Comparison of ENCODE assay signal across 8 cellular contexts in genomic region chr16:78045865-78046581, GRCh38. TPM values are rescaled to one million over a fixed set of nuclear protein-coding genes. Genes with fewer than 3 reads are reported as not detected.
DNase-seq lines count a peak whose midpoint lies in the region; ATAC-seq, FAIRE-seq and TF ChIP-seq lines count a peak whose summit lies in the region.

No MANE protein-coding gene starts in this region.

- DNase-seq in AG10803 (ENCODE audit: low read depth) (peak; percentile 49), HTR-8/SVneo (ENCODE audit: insufficient read length, low spot score) (peak; percentile 31), heart right ventricle (peak; percentile 55 to 71), psoas muscle (peak in 1 of 2 donors; percentile 54)
- DNase-seq in activated T-helper 2 cell treated with anti-CD3 and anti-CD28 coated beads, Interferon-gamma antibody, Interleukin-2, Interleukin-4, amounts not matched to agents 10 μg/mL and 5 μg/mL and 100 μg/mL, durations not matched to agents 14 hours and 24 hours and 36 hours (ENCODE audit: low spot score) = peak; percentile 47
- DNase-seq in NK-92 treated with Interleukin-12 subunit alpha and Interleukin-12 subunit beta, amount 100 ng/mL, for 24 hours (lab: John Stamatoyannopoulos, UW) = no peak

- H3K27me3 ChIP-seq in heart right ventricle = peaks cover 0 to 38% (median 10%) of the 10 kb centered on the region in 7 donors
- H3K27me3 ChIP-seq in psoas muscle (ENCODE audit: insufficient read depth in 3 of 3, low read length in 2 of 3) = peaks cover 0 to 14% (median 0%) of the 10 kb centered on the region in 3 donors

- no peaks in the 10 kb centered on the region for H3K4me1 Mint-ChIP-seq in activated T-helper 2 cell treated with anti-CD3 and anti-CD28 coated beads, Interferon-gamma antibody, Interleukin-2, Interleukin-4, amounts not matched to agents 10 μg/mL and 5 μg/mL and 100 μg/mL, durations not matched to agents 14 hours and 24 hours and 36 hours (ENCODE audit: low read depth)

- H3K9me3 Mint-ChIP-seq in activated T-helper 2 cell treated with anti-CD3 and anti-CD28 coated beads, Interferon-gamma antibody, Interleukin-2, Interleukin-4, amounts not matched to agents 10 μg/mL and 5 μg/mL and 100 μg/mL, durations not matched to agents 14 hours and 24 hours and 36 hours = no peaks in the 10 kb centered on the region

- H3K4me3 ChIP-seq in AG10803 (ENCODE audit: low read length) = no peak overlapping the region
- peak overlapping the region in 1 of 10 donors; percentile 22 for H3K4me3 ChIP-seq in heart right ventricle
- H3K4me3 ChIP-seq in psoas muscle = peak overlapping the region; percentile 38

- H3K36me3 ChIP-seq in heart right ventricle (no peaks in the 10 kb centered on the region), psoas muscle (ENCODE audit: insufficient read depth in 1 of 2, low read depth in 1 of 2) (no peaks in the 10 kb centered on the region)

- TF ChIP-seq CTCF in AG10803 (conservative IDR thresholded peaks at IDR 0.05; ENCODE audit: low read length) = no peak
- peak in 1 of 9 donors; percentile 18 for TF ChIP-seq CTCF in heart right ventricle (IDR thresholded peaks at IDR 0.05)
- no peak for TF ChIP-seq CTCF in psoas muscle (IDR thresholded peaks at IDR 0.05)

- ATAC-seq in heart right ventricle (peak; percentile 76 to 98 (median 94)), psoas muscle (peak; percentile 66 to 87 (median 78)), GM21360 (IDR thresholded peaks at IDR 0.05; ENCODE audit: unreplicated experiment) (no peak), GM18517 (IDR thresholded peaks at IDR 0.05; ENCODE audit: unreplicated experiment) (no peak)

- peaks cover 5% of the 10 kb centered on the region for H3K27me3 Mint-ChIP-seq in activated T-helper 2 cell treated with anti-CD3 and anti-CD28 coated beads, Interferon-gamma antibody, Interleukin-2, Interleukin-4, amounts not matched to agents 10 μg/mL and 5 μg/mL and 100 μg/mL, durations not matched to agents 14 hours and 24 hours and 36 hours (ENCODE audit: low read depth)

- H3K27ac Mint-ChIP-seq in activated T-helper 2 cell treated with anti-CD3 and anti-CD28 coated beads, Interferon-gamma antibody, Interleukin-2, Interleukin-4, amounts not matched to agents 10 μg/mL and 5 μg/mL and 100 μg/mL, durations not matched to agents 14 hours and 24 hours and 36 hours = no peak overlapping the region

- H3K9me3 ChIP-seq in heart right ventricle (no peaks in the 10 kb centered on the region), psoas muscle (no peaks in the 10 kb centered on the region)

- no peak for FAIRE-seq in HTR-8/SVneo (lab: Jason Lieb, UNC)

- 8 to 11% methylated on average over 45 of the region's 45 CpGs for WGBS in heart right ventricle, 2 donors
- WGBS in psoas muscle, 3 donors = 10% methylated on average over 40 to 45 of the region's 45 CpGs

- H3K36me3 Mint-ChIP-seq in activated T-helper 2 cell treated with anti-CD3 and anti-CD28 coated beads, Interferon-gamma antibody, Interleukin-2, Interleukin-4, amounts not matched to agents 10 μg/mL and 5 μg/mL and 100 μg/mL, durations not matched to agents 14 hours and 24 hours and 36 hours (ENCODE audit: low read depth) = no peaks in the 10 kb centered on the region

- intact Hi-C loops in activated T-helper 2 cell treated with anti-CD3 and anti-CD28 coated beads, Interferon-gamma antibody, Interleukin-2, Interleukin-4, amounts not matched to agents 10 μg/mL and 5 μg/mL and 100 μg/mL, durations not matched to agents 14 hours and 24 hours and 36 hours (cut with micrococcal nuclease) = no loop called here
- intact Hi-C loops in heart right ventricle (cut with DNase I) = no loop called here
- intact Hi-C loops in psoas muscle (cut with DNase I) = no loop called here

- H3K27ac ChIP-seq in heart right ventricle (no peak overlapping the region), psoas muscle (no peak overlapping the region)

- no peaks in the 10 kb centered on the region for H3K4me1 ChIP-seq in heart right ventricle
- H3K4me1 ChIP-seq in psoas muscle = no peaks in the 10 kb centered on the region

- no peak overlapping the region for H3K4me3 Mint-ChIP-seq in activated T-helper 2 cell treated with anti-CD3 and anti-CD28 coated beads, Interferon-gamma antibody, Interleukin-2, Interleukin-4, amounts not matched to agents 10 μg/mL and 5 μg/mL and 100 μg/mL, durations not matched to agents 14 hours and 24 hours and 36 hours (ENCODE audit: low read depth)

RNA-seq across cellular contexts. Expression of gene CLEC3A, which starts 23.7 kb away (rescaled TPM):
- total RNA-seq in activated T-helper 2 cell treated with anti-CD3 and anti-CD28 coated beads, Interferon-gamma antibody, Interleukin-2, Interleukin-4, amounts not matched to agents 10 μg/mL and 5 μg/mL and 100 μg/mL, durations not matched to agents 14 hours and 24 hours and 36 hours = not detected in 2 replicates
- total RNA-seq in heart right ventricle (not detected), psoas muscle (not detected)
- polyA plus RNA-seq in heart right ventricle (not detected), psoas muscle (not detected)

RNA-seq across cellular contexts. Expression of gene WWOX, which starts 53.4 kb away (rescaled TPM):
- total RNA-seq in activated T-helper 2 cell treated with anti-CD3 and anti-CD28 coated beads, Interferon-gamma antibody, Interleukin-2, Interleukin-4, amounts not matched to agents 10 μg/mL and 5 μg/mL and 100 μg/mL, durations not matched to agents 14 hours and 24 hours and 36 hours = 15.7 and 19.0 TPM in 2 replicates
- total RNA-seq in heart right ventricle (10 to 100 TPM in 5 of 10 donors, 1 to 10 TPM in 5; 6.1 to 15.0 (median 10.3) TPM), psoas muscle (1 to 10 TPM; 3.7 to 6.6 (median 5.5) TPM)
- polyA plus RNA-seq in heart right ventricle (1 to 10 TPM; 4.9 to 9.9 TPM), psoas muscle (1 to 10 TPM; 3.1 to 5.8 (median 3.8) TPM)

Comparison
In these comparisons a context has a peak if more than half of its experiments do, and no peak if none do; other contexts are left out.
1. ATAC-seq: peak in heart right ventricle (8 of 8) and psoas muscle (4 of 4); none in GM21360 (single experiment) and GM18517 (single experiment).